ENCODE assay signal across 18 cellular contexts in the genomic region with DNA sequence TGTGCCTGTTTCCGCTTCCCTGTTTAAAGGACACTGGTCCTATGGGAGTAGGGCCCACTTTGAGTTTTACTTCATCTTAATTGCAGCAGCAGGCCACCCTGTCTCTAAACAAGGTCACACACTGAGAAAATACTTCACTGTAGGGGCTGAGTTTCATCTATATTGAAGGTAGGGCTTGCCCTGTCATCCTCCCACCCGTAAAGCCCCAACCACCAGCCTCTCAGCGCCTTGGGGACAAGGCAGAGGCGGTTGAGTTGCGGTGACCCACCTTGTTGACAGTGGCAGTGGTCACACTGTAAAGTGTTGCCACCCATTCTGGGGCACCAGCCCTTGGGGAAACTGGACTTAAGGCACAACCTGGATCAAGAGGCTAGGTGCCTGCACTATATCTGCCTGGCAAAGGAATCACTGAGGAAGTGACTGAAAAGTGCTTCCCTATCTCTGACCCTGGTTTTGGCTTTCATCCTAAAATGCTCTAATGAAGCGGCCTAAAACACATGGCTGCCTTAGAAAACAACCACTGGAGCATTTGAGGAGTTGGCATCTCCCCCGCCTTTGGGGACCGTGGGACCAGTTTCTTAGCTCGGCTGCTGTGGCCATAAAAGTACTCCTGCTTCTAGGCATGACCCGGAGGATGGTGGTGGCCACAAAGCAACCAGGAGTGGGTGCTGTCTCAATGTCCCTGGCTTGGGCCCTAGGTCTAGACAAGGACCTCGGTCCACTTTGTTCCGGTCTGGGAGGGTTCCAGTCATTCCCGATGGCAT. TPM values are rescaled to one million over a fixed set of nuclear protein-coding genes. Genes with fewer than 3 reads are reported as not detected.
DNase-seq lines count a peak whose midpoint lies in the region; ATAC-seq and TF ChIP-seq lines count a peak whose summit lies in the region.
"Had no signal": no experiment of that assay in that cellular context is flagged by ENCODE, and none has a peak within 500 bp of the region (broad histone marks: within the 10 kb centered on the region; RNA-seq: fewer than 3 reads in every experiment).

No MANE protein-coding gene starts in this region.

- no peak overlapping the region for H3K27ac Mint-ChIP-seq in activated T-cell treated with anti-CD3 and anti-CD28 coated beads, Interleukin-2, amount 50 U/mL, for 24 hours
- H3K27ac Mint-ChIP-seq in chondrocyte (ENCODE audit: unreplicated experiment): peak overlapping the region; percentile 87
- H3K27ac Mint-ChIP-seq: HFFc6 had no signal

- H3K4me3 ChIP-seq in RWPE2 (ENCODE audit: severe bottlenecking) (no peak overlapping the region), colonic mucosa (no peak overlapping the region)
- H3K4me3 ChIP-seq: esophagus muscularis mucosa, SK-N-MC, upper lobe of left lung had no signal

- no peaks in the 10 kb centered on the region for H3K9me3 Mint-ChIP-seq in activated T-cell treated with anti-CD3 and anti-CD28 coated beads, Interleukin-2, amount 50 U/mL, for 4 hours
- no peaks in the 10 kb centered on the region for H3K9me3 Mint-ChIP-seq in activated T-cell treated with anti-CD3 and anti-CD28 coated beads, Interleukin-2, amount 50 U/mL, for 24 hours
- no peaks in the 10 kb centered on the region for H3K9me3 Mint-ChIP-seq in chondrocyte (ENCODE audit: low read depth)
- H3K9me3 Mint-ChIP-seq: HFFc6 had no signal

- H3K4me1 Mint-ChIP-seq in activated T-cell treated with anti-CD3 and anti-CD28 coated beads, Interleukin-2, amount 50 U/mL, for 4 hours (ENCODE audit: low read depth): peaks cover 25% of the 10 kb centered on the region
- H3K4me1 Mint-ChIP-seq in activated T-cell treated with anti-CD3 and anti-CD28 coated beads, Interleukin-2, amount 50 U/mL, for 24 hours (ENCODE audit: low read depth): peaks cover 32% of the 10 kb centered on the region
- H3K4me1 Mint-ChIP-seq in chondrocyte (ENCODE audit: low read depth): peaks cover 17% of the 10 kb centered on the region

- H3K4me3 Mint-ChIP-seq in activated T-cell treated with anti-CD3 and anti-CD28 coated beads, Interleukin-2, amount 50 U/mL, for 4 hours: no peak overlapping the region
- no peak overlapping the region for H3K4me3 Mint-ChIP-seq in activated T-cell treated with anti-CD3 and anti-CD28 coated beads, Interleukin-2, amount 50 U/mL, for 24 hours
- H3K4me3 Mint-ChIP-seq in chondrocyte (ENCODE audit: unreplicated experiment): no peak overlapping the region
- H3K4me3 Mint-ChIP-seq: HFFc6 had no signal

- peak; percentile 33 to 49 for ATAC-seq in activated T-cell treated with anti-CD3 and anti-CD28 coated beads, Interleukin-2, amount 50 U/mL, for 4 hours
- ATAC-seq in RWPE2 (ENCODE audit: low read depth): no peak
- peak; percentile 20 for ATAC-seq in sciatic nerve

- intact Hi-C loops in sciatic nerve (cut with DNase I): no loop called here
- intact Hi-C loops in colonic mucosa (cut with DNase I): no loop called here

- no peaks in the 10 kb centered on the region for H3K36me3 Mint-ChIP-seq in activated T-cell treated with anti-CD3 and anti-CD28 coated beads, Interleukin-2, amount 50 U/mL, for 4 hours (ENCODE audit: insufficient read depth)
- no peaks in the 10 kb centered on the region for H3K36me3 Mint-ChIP-seq in activated T-cell treated with anti-CD3 and anti-CD28 coated beads, Interleukin-2, amount 50 U/mL, for 24 hours (ENCODE audit: low read depth)
- no peaks in the 10 kb centered on the region for H3K36me3 Mint-ChIP-seq in chondrocyte (ENCODE audit: low read depth)

- TF ChIP-seq CTCF in RWPE2 (IDR thresholded peaks at IDR 0.05; ENCODE audit: poor library complexity, severe bottlenecking): no peak
- TF ChIP-seq CTCF in chondrocyte (IDR thresholded peaks at IDR 0.05): no peak
- no peak for TF ChIP-seq CTCF in colonic mucosa (IDR thresholded peaks at IDR 0.05)

- H3K4me1 ChIP-seq in RWPE2 (ENCODE audit: insufficient read depth, poor library complexity, severe bottlenecking) (peaks cover 24% of the 10 kb centered on the region), colonic mucosa (no peaks in the 10 kb centered on the region)

- H3K27me3 Mint-ChIP-seq in activated T-cell treated with anti-CD3 and anti-CD28 coated beads, Interleukin-2, amount 50 U/mL, for 4 hours (ENCODE audit: low read depth): no peaks in the 10 kb centered on the region
- no peaks in the 10 kb centered on the region for H3K27me3 Mint-ChIP-seq in activated T-cell treated with anti-CD3 and anti-CD28 coated beads, Interleukin-2, amount 50 U/mL, for 24 hours
- H3K27me3 Mint-ChIP-seq in chondrocyte (ENCODE audit: low read depth): peaks cover 1% of the 10 kb centered on the region

- H3K9ac ChIP-seq in colonic mucosa (ENCODE audit: low read depth in 2 of 2, low read length in 2 of 2): no peak overlapping the region

- no peaks in the 10 kb centered on the region for H3K9me3 ChIP-seq in RWPE2 (ENCODE audit: severe bottlenecking)
- no peaks in the 10 kb centered on the region for H3K9me3 ChIP-seq in colonic mucosa
- H3K9me3 ChIP-seq: esophagus muscularis mucosa, upper lobe of left lung had no signal

- H3K36me3 ChIP-seq in RWPE2 (ENCODE audit: low read depth): no peaks in the 10 kb centered on the region
- H3K36me3 ChIP-seq in colonic mucosa: no peaks in the 10 kb centered on the region
- H3K36me3 ChIP-seq: esophagus muscularis mucosa, upper lobe of left lung had no signal

- H3K27me3 ChIP-seq in RWPE2 (ENCODE audit: insufficient read depth, poor library complexity, severe bottlenecking): no peaks in the 10 kb centered on the region
- H3K27me3 ChIP-seq in colonic mucosa: no peaks in the 10 kb centered on the region
- H3K27me3 ChIP-seq: esophagus muscularis mucosa, upper lobe of left lung had no signal

- H3K27ac ChIP-seq in RWPE2 (ENCODE audit: poor library complexity, severe bottlenecking) (peak overlapping the region; percentile 62), colonic mucosa (no peak overlapping the region)
- H3K27ac ChIP-seq: SK-N-MC had no signal

- no peak for DNase-seq in activated T-cell treated with anti-CD3 and anti-CD28 coated beads, Interleukin-2, amount 50 U/mL, for 4 hours
- DNase-seq in activated T-cell treated with anti-CD3 and anti-CD28 coated beads, Interleukin-2, amount 50 U/mL, for 24 hours: no peak
- DNase-seq in RWPE2 (ENCODE audit: low spot score) (no peak), chondrocyte (ENCODE audit: low spot score) (no peak), sciatic nerve (ENCODE audit: low spot score) (no peak), colonic mucosa (no peak), HuH-7.5 (ENCODE audit: low spot score) (no peak)
- DNase-seq in activated effector memory CD4-positive, alpha-beta T cell treated with anti-CD3 and anti-CD28 coated beads, Interleukin-2, amount 50 U/mL, for 16 hours: no peak
- DNase-seq: activated CD4-positive, CD25-positive, alpha-beta regulatory T cell; activated T-cell treated with anti-CD3 and anti-CD28 coated beads, Interleukin-2, amount 50 U/mL, for 1 hour; COR-L47; head of caudate nucleus; HFFc6; NCI-H1930; NCI-H510A had no signal

RNA-seq across cellular contexts. Expression of a gene that starts 7.8 kb away (rescaled TPM):
- 100 to 1,000 TPM; 291 to 356 (median 334) TPM for total RNA-seq in activated T-cell treated with anti-CD3 and anti-CD28 coated beads, Interleukin-2, amount 50 U/mL, for 4 hours
- total RNA-seq in chondrocyte (312 to 483 TPM (median 462 TPM) in 3 replicates), sciatic nerve (264 TPM), colonic mucosa (100 to 1,000 TPM; 437 to 476 TPM)
